34 cellular contexts compared by ENCODE assay signal in genomic region chr2:3108710-3109702, GRCh38.
DNase-seq lines count a peak whose midpoint lies in the region; ATAC-seq and TF ChIP-seq lines count a peak whose summit lies in the region.
"Had no signal": no experiment of that assay in that cellular context is flagged by ENCODE, and none has a peak within 500 bp of the region (broad histone marks: within the 10 kb centered on the region; RNA-seq: fewer than 3 reads in every experiment).

No MANE protein-coding gene starts in this region.

- no peak overlapping the region for H3K4me3 Mint-ChIP-seq in activated CD4-positive, alpha-beta T cell treated with anti-CD3 and anti-CD28 coated beads, Interleukin-2, amount 10 ng/mL, durations not matched to agents 7 days and 5 days
- H3K4me3 Mint-ChIP-seq in endodermal cell = no peak overlapping the region
- H3K4me3 Mint-ChIP-seq: activated T-helper 1 cell treated with anti-CD3 and anti-CD28 coated beads, Interleukin-12 subunit alpha, Interleukin-12 subunit beta, Interleukin-2, Interleukin-4 antibody, amounts not matched to agents 30 ng/mL and 10 ng/mL and 1 ng/mL, durations not matched to agents 14 hours and 24 hours and 36 hours; central memory CD8-positive, alpha-beta T cell; stimulated activated naive B cell treated with anti-CD40 and anti-IgM and Interleukin-4, amounts not matched to agents 10 μg/mL and 1 μg/mL and 100 μg/mL, for 72 hours had no signal

- H3K9me3 Mint-ChIP-seq in activated CD4-positive, alpha-beta T cell treated with anti-CD3 and anti-CD28 coated beads, Interleukin-2, amount 10 ng/mL, durations not matched to agents 7 days and 5 days = peaks cover 12% of the 10 kb centered on the region
- peaks cover 2% of the 10 kb centered on the region for H3K9me3 Mint-ChIP-seq in endodermal cell
- H3K9me3 Mint-ChIP-seq: central memory CD8-positive, alpha-beta T cell; stimulated activated naive B cell treated with anti-CD40 and anti-IgM and Interleukin-4, amounts not matched to agents 10 μg/mL and 1 μg/mL and 100 μg/mL, for 72 hours had no signal

- POLR2A ChIA-PET in activated CD4-positive, alpha-beta T cell treated with anti-CD3 and anti-CD28 coated beads, Interleukin-2, amount 10 ng/mL, durations not matched to agents 7 days and 5 days (lab: Charles Lee) = no interaction called here

- no peak overlapping the region for H3K9ac ChIP-seq in endodermal cell (ENCODE audit: extremely low read depth, low read length, poor library complexity, severe bottlenecking)
- H3K9ac ChIP-seq: KMS-11 had no signal

- no peaks in the 10 kb centered on the region for H3K27me3 Mint-ChIP-seq in activated CD4-positive, alpha-beta T cell treated with anti-CD3 and anti-CD28 coated beads, Interleukin-2, amount 10 ng/mL, durations not matched to agents 7 days and 5 days
- no peaks in the 10 kb centered on the region for H3K27me3 Mint-ChIP-seq in endodermal cell (ENCODE audit: insufficient read depth)
- H3K27me3 Mint-ChIP-seq: stimulated activated naive B cell treated with anti-CD40 and anti-IgM and Interleukin-4, amounts not matched to agents 10 μg/mL and 1 μg/mL and 100 μg/mL, for 72 hours had no signal

- no peaks in the 10 kb centered on the region for H3K4me1 ChIP-seq in sigmoid colon
- no peaks in the 10 kb centered on the region for H3K4me1 ChIP-seq in endodermal cell (ENCODE audit: control insufficient read depth, insufficient read depth, low read length)
- H3K4me1 ChIP-seq: adrenal gland, body of pancreas, heart right ventricle, lower lobe of right lung had no signal

- WGBS in sigmoid colon, 2 donors = 91 to 94% methylated on average over 29 of the region's 29 CpGs
- WGBS in endodermal cell (ENCODE audit: insufficient coverage in 1 of 2, insufficient read length in 1 of 2), 2 experiments = 94% methylated on average over 11 to 29 of the region's 29 CpGs

- TF ChIP-seq POLR2A in sigmoid colon (IDR thresholded peaks at IDR 0.05) = no peak

- H3K27ac ChIP-seq in sigmoid colon (no peak overlapping the region), endodermal cell (ENCODE audit: low read depth, low read length) (no peak overlapping the region)
- H3K27ac ChIP-seq: adrenal gland, body of pancreas, dorsolateral prefrontal cortex, heart right ventricle, HL-60, KMS-11, lower lobe of right lung, VCaP had no signal

- H3K36me3 Mint-ChIP-seq in activated CD4-positive, alpha-beta T cell treated with anti-CD3 and anti-CD28 coated beads, Interleukin-2, amount 10 ng/mL, durations not matched to agents 7 days and 5 days (ENCODE audit: low read depth) = no peaks in the 10 kb centered on the region
- no peaks in the 10 kb centered on the region for H3K36me3 Mint-ChIP-seq in endodermal cell (ENCODE audit: low read depth)
- H3K36me3 Mint-ChIP-seq: stimulated activated naive B cell treated with anti-CD40 and anti-IgM and Interleukin-4, amounts not matched to agents 10 μg/mL and 1 μg/mL and 100 μg/mL, for 72 hours had no signal

- H3K36me3 ChIP-seq in H7 (replicated peaks; ENCODE audit: control insufficient read depth, insufficient read depth, low read length) (no peaks in the 10 kb centered on the region), sigmoid colon (no peaks in the 10 kb centered on the region), endodermal cell (ENCODE audit: control insufficient read depth, insufficient read depth, low read length) (no peaks in the 10 kb centered on the region)
- H3K36me3 ChIP-seq: adrenal gland, heart right ventricle, lower lobe of right lung, MG63 had no signal

- H3K27me3 ChIP-seq in H7 (ENCODE audit: control insufficient read depth, insufficient read depth, low read length) = no peaks in the 10 kb centered on the region
- H3K27me3 ChIP-seq in sigmoid colon = no peaks in the 10 kb centered on the region
- no peaks in the 10 kb centered on the region for H3K27me3 ChIP-seq in endodermal cell (ENCODE audit: control insufficient read depth, insufficient read depth, low read length, poor library complexity, severe bottlenecking)
- H3K27me3 ChIP-seq: adrenal gland, body of pancreas, dorsolateral prefrontal cortex, MG63 had no signal

- H3K4me3 ChIP-seq in H7 (ENCODE audit: insufficient read depth, low read depth, low read length) (no peak overlapping the region), sigmoid colon (no peak overlapping the region), endodermal cell (ENCODE audit: low read length) (no peak overlapping the region)
- H3K4me3 ChIP-seq: adrenal gland, body of pancreas, dorsolateral prefrontal cortex, heart right ventricle, lower lobe of right lung, MG63 had no signal

- peak overlapping the region; percentile 38 for H3K27ac Mint-ChIP-seq in activated CD4-positive, alpha-beta T cell treated with anti-CD3 and anti-CD28 coated beads, Interleukin-2, amount 10 ng/mL, durations not matched to agents 7 days and 5 days
- no peak overlapping the region for H3K27ac Mint-ChIP-seq in endodermal cell
- H3K27ac Mint-ChIP-seq: activated T-helper 1 cell treated with anti-CD3 and anti-CD28 coated beads, Interleukin-12 subunit alpha, Interleukin-12 subunit beta, Interleukin-2, Interleukin-4 antibody, amounts not matched to agents 30 ng/mL and 10 ng/mL and 1 ng/mL, durations not matched to agents 14 hours and 24 hours and 36 hours; progenitor cell of endocrine pancreas; stimulated activated naive B cell treated with anti-CD40 and anti-IgM and Interleukin-4, amounts not matched to agents 10 μg/mL and 1 μg/mL and 100 μg/mL, for 72 hours had no signal

- TF ChIP-seq EP300 in sigmoid colon (IDR thresholded peaks at IDR 0.05) = no peak

- intact Hi-C loops in sigmoid colon (cut with DNase I) = no loop called here

- no peaks in the 10 kb centered on the region for H3K9me3 ChIP-seq in sigmoid colon
- no peaks in the 10 kb centered on the region for H3K9me3 ChIP-seq in endodermal cell (ENCODE audit: control insufficient read depth, low read length)
- H3K9me3 ChIP-seq: adrenal gland, body of pancreas, heart right ventricle, lower lobe of right lung, MG63 had no signal

- DNase-seq in activated CD4-positive, alpha-beta T cell treated with anti-CD3 and anti-CD28 coated beads, Interleukin-2, amount 10 ng/mL, durations not matched to agents 7 days and 5 days = no peak
- DNase-seq in activated CD4-positive, alpha-beta T cell treated with anti-CD3 and anti-CD28 coated beads for 1 hour = no peak
- DNase-seq in H7 (peak; percentile 38), left lobe of liver (ENCODE audit: low spot score) (peak; percentile 39), sigmoid colon (peak; percentile 57), endodermal cell (no peak)
- DNase-seq in stimulated activated CD4-positive, alpha-beta T cell treated with anti-CD3 and anti-CD28 coated beads, Interleukin-12 subunit alpha, Interleukin-12 subunit beta, amount 100 ng/mL, for 4 hours = no peak
- DNase-seq in stimulated activated CD4-positive, alpha-beta T cell treated with anti-CD3 and anti-CD28 coated beads, Interleukin-2, amount 100 ng/mL, for 24 hours = no peak
- DNase-seq: 8988T; activated CD4-positive, alpha-beta T cell treated with anti-CD3 and anti-CD28 coated beads for 4 hours; activated naive CD4-positive, alpha-beta T cell treated with Interleukin-2 at 50 U/mL for 16 hours; body of pancreas; DMS79; dorsolateral prefrontal cortex; foreskin melanocyte; GDM1; heart right ventricle; kidney glomerular epithelial cell; lower lobe of right lung; MG63; NCI-H1105 treated with DMSO at 0.1 percent for 48 hours; NCI-H1930; NCI-H510A treated with DMSO at 0.1 percent for 48 hours; OCI-M1; stimulated activated CD4-positive, alpha-beta T cell treated with anti-CD3 and anti-CD28 coated beads, Interleukin-15, amount 100 ng/mL, for 24 hours; stimulated activated naive B cell treated with anti-CD40 and anti-IgM and Interleukin-4, amounts not matched to agents 10 μg/mL and 1 μg/mL and 100 μg/mL, for 72 hours; T1000 had no signal

- ATAC-seq in left lobe of liver = no peak
- ATAC-seq: body of pancreas; stimulated activated naive B cell treated with anti-CD40 and anti-IgM and Interleukin-4, amounts not matched to agents 10 μg/mL and 1 μg/mL and 100 μg/mL, for 72 hours had no signal

- TF ChIP-seq CTCF in sigmoid colon (IDR thresholded peaks at IDR 0.05) = no peak
- no peak for TF ChIP-seq CTCF in endodermal cell (conservative IDR thresholded peaks at IDR 0.05)

- CTCF ChIA-PET in activated CD4-positive, alpha-beta T cell treated with anti-CD3 and anti-CD28 coated beads, Interleukin-2, amount 10 ng/mL, durations not matched to agents 7 days and 5 days (lab: Charles Lee) = no interaction called here

- no peaks in the 10 kb centered on the region for H3K4me1 Mint-ChIP-seq in activated CD4-positive, alpha-beta T cell treated with anti-CD3 and anti-CD28 coated beads, Interleukin-2, amount 10 ng/mL, durations not matched to agents 7 days and 5 days
- peaks cover 27% of the 10 kb centered on the region for H3K4me1 Mint-ChIP-seq in endodermal cell
- H3K4me1 Mint-ChIP-seq: central memory CD8-positive, alpha-beta T cell had no signal

Comparison
In these comparisons a context has a peak if more than half of its experiments do, and no peak if none do; other contexts are left out.
1. DNase-seq: peak in H7 (single experiment), left lobe of liver (single experiment) and sigmoid colon (single experiment); none in activated CD4-positive, alpha-beta T cell treated with anti-CD3 and anti-CD28 coated beads, Interleukin-2, amount 10 ng/mL, durations not matched to agents 7 days and 5 days (single experiment), activated CD4-positive, alpha-beta T cell treated with anti-CD3 and anti-CD28 coated beads for 1 hour (single experiment), stimulated activated CD4-positive, alpha-beta T cell treated with anti-CD3 and anti-CD28 coated beads, Interleukin-12 subunit alpha, Interleukin-12 subunit beta, amount 100 ng/mL, for 4 hours (single experiment), endodermal cell (single experiment) and stimulated activated CD4-positive, alpha-beta T cell treated with anti-CD3 and anti-CD28 coated beads, Interleukin-2, amount 100 ng/mL, for 24 hours (0 of 2).